8 cellular contexts compared by ENCODE assay signal in genomic region chr6:149545754-149546471, GRCh38. TPM values are rescaled to one million over a fixed set of nuclear protein-coding genes. Genes with fewer than 3 reads are reported as not detected.
DNase-seq lines count a peak whose midpoint lies in the region; ATAC-seq and TF ChIP-seq lines count a peak whose summit lies in the region.

Gene PPIL4, minus strand, starts transcription at chr6:149546043. Its CDS starts 38 bp downstream, at chr6:149546005.

- H3K27me3 ChIP-seq in left lung = no peaks in the 10 kb centered on the region

- peak within 1 kb of the TSS; percentile 82 for H3K27ac ChIP-seq in C4-2B
- H3K27ac ChIP-seq in left lung = peak within 1 kb of the TSS; percentile 94 to 96

- peak; percentile 97 for DNase-seq in NCI-H69 (lab: John Stamatoyannopoulos, UW)
- DNase-seq in activated CD4-positive, alpha-beta T cell treated with anti-CD3 and anti-CD28 coated beads, Interleukin-2, amount 50 U/mL, for 1 hour = peak; percentile 97
- peak; percentile 90 for DNase-seq in dedifferentiated amniotic fluid mesenchymal stem cell (ENCODE audit: extremely low spot score)
- DNase-seq in left lung = peak; percentile 96 to 98
- peak; percentile 96 for DNase-seq in stimulated activated CD4-positive, alpha-beta T cell treated with anti-CD3 and anti-CD28 coated beads, Interleukin-2, amount 100 ng/mL, for 48 hours

- H3K9me3 ChIP-seq in left lung = no peaks in the 10 kb centered on the region

- intact Hi-C loops in left lung (cut with DNase I) = no loop called here

- peaks cover 11 to 34% of the 10 kb centered on the region in 2 donors for H3K4me1 ChIP-seq in left lung

- ATAC-seq in GM19324 (IDR thresholded peaks at IDR 0.05; ENCODE audit: low FRiP score, unreplicated experiment) (peak; percentile 98), HG03469 (IDR thresholded peaks at IDR 0.05; ENCODE audit: unreplicated experiment) (peak; percentile 66), left lung (peak; percentile 97)

- peak within 1 kb of the TSS; percentile 80 to 91 for H3K4me3 ChIP-seq in left lung

- TF ChIP-seq CTCF in C4-2B (conservative IDR thresholded peaks at IDR 0.05) = peak; percentile 91
- TF ChIP-seq CTCF in left lung (IDR thresholded peaks at IDR 0.05) = peak; percentile 83 to 84

- no peaks in the 10 kb centered on the region for H3K36me3 ChIP-seq in left lung

RNA-seq across cellular contexts. Expression of gene PPIL4, which starts in this region (rescaled TPM):
- 10 to 100 TPM; 22.4 to 25.7 TPM for total RNA-seq in left lung

Comparison
In these comparisons a context has a peak if more than half of its experiments do, and no peak if none do; other contexts are left out.
1. Peak in every context shown above with its lines: DNase-seq, ATAC-seq, H3K4me3 ChIP-seq and H3K27ac ChIP-seq.